8 cellular contexts compared by ENCODE assay signal in the genomic region with DNA sequence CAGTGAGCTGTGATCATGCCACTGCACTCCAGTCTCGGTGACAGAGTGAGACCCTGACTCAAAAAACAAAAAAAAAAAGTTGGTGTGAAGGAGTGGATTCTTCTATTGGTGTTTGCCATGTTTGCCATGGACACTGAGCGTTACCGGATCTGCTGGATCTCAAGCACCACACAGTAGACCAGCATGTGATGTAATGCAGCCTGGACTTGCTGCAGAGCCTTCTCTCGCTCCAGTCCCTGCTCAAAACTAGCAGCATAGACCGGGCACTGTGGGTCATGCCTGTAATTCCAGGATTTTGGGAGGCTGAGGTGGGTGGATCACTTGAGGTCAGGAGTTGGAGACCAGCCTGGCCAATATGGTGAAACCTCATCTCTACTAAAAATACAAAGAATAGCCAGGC.
"Had no signal": no experiment of that assay in that cellular context is flagged by ENCODE, and none has a peak within 500 bp of the region (broad histone marks: within the 10 kb centered on the region; RNA-seq: fewer than 3 reads in every experiment).

No MANE protein-coding gene starts in this region.

- H3K4me3 ChIP-seq: GM12878 had no signal

- ATAC-seq: GM12878 had no signal

- DNase-seq: GDM1, GF-D8 had no signal

- FAIRE-seq: G401.6, GM12878, GM12891, GM12892, GM18507, GM19239 had no signal
